In the genomic region with DNA sequence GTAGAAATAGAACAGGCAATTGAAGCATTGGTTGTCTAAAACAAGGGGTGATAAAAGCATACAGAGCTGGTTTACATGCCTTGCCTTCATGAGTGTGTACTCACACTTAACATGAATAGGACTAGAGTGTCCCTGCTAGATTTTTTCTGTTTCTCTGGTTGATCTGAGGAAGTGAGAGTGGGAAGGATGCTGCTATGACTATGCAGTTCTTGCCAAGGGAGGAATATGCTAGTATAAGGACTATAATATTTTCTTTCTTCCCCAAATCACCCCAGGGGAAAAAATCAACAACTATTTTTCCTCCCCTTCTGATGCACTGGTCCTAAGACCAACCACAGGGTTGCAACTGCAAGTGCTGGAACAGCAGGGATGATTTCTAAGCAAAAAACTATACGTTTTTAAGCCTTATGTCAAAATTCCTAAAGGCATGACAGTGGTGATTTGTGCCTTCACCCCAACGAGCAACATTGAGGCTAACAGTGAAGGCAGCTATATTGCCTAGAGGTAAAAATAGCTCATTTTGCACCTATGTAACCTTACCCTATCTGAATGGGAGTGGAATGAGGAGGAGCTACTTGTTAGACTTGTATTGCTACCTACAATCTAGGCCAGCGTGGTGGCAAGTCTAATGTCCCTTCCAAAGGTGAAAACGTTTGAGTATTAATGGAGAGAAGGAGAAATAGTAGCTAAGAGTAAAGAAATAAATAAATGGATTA, we compare ENCODE assay signal across 9 cellular contexts. TPM values are rescaled to one million over a fixed set of nuclear protein-coding genes. Genes with fewer than 3 reads are reported as not detected.
A peak's percentile ranks its signal among the peaks of the same experiment; 100 is the strongest.
DNase-seq lines count a peak whose midpoint lies in the region; ATAC-seq, FAIRE-seq and TF ChIP-seq lines count a peak whose summit lies in the region.
"Had no signal": no experiment of that assay in that cellular context is flagged by ENCODE, and none has a peak within 500 bp of the region (broad histone marks: within the 10 kb centered on the region; RNA-seq: fewer than 3 reads in every experiment).

No MANE protein-coding gene starts in this region.

- no peak overlapping the region for H3K9ac ChIP-seq in HepG2 (ENCODE audit: insufficient read depth, low read depth, low read length)

- TF ChIP-seq EP300 in HepG2 (IDR thresholded peaks at IDR 0.05; ENCODE audit: low read depth in 2 of 2, low read length in 2 of 2) = no peak
- no peak for TF ChIP-seq EP300 in HepG2 (CRISPR knock-in tag; IDR thresholded peaks at IDR 0.05; ENCODE audit: borderline replicate concordance)

- 5% methylated on average over 4 of the region's 4 CpGs for WGBS in HepG2 (ENCODE audit: low lambda C conversion rate)
- WGBS in adrenal gland, 4 donors = 42 to 59% (median 51%) methylated on average over 4 of the region's 4 CpGs

- CTCF ChIA-PET in HepG2 (lab: Yijun Ruan, JAX; ENCODE audit: low intra/inter-chr PET ratio, low total read pairs) = no interaction called here

- H3K36me3 ChIP-seq in HepG2 (replicated peaks in 1 of 2; ENCODE audit: control insufficient read depth in 1 of 2, insufficient read depth in 2 of 2, low read length in 2 of 2) (no peaks in the 10 kb centered on the region), adrenal gland (replicated peaks in 1 of 2) (no peaks in the 10 kb centered on the region)

- ATAC-seq in GM18519 (IDR thresholded peaks at IDR 0.05; ENCODE audit: low FRiP score, unreplicated experiment) (peak; percentile 66), HG02759 (IDR thresholded peaks at IDR 0.05; ENCODE audit: unreplicated experiment) (peak; percentile 89), HepG2 (peak; percentile 59)
- ATAC-seq: left colon had no signal

- no TSS peak for BruUV-seq in HepG2 (replicated peaks; lab: Mats Ljungman, UMichigan)

- no peak overlapping the region for H3K27ac ChIP-seq in HepG2 (ENCODE audit: extremely low read length, insufficient read depth, low read length)
- H3K27ac ChIP-seq in adrenal gland = no peak overlapping the region

- no peaks in the 10 kb centered on the region for H4K20me1 ChIP-seq in HepG2 (ENCODE audit: insufficient read depth, low read length)

- no peak overlapping the region for H2AFZ ChIP-seq in HepG2 (ENCODE audit: low read length)

- intact Hi-C loops in HepG2 (cut with micrococcal nuclease; ENCODE audit: unreplicated experiment) (no loop called here), adrenal gland (cut with DNase I) (no loop called here)

- no peaks in the 10 kb centered on the region for H3K9me3 ChIP-seq in HepG2 (ENCODE audit: low read length)
- no peaks in the 10 kb centered on the region for H3K9me3 ChIP-seq in adrenal gland (replicated peaks in 1 of 3)

- DNase-seq in NCI-H345 (lab: John Stamatoyannopoulos, UW) (peak; percentile 20), HepG2 (ENCODE audit: low spot score) (no peak), NCI-H1417 treated with DMSO at 0.1 percent for 48 hours (lab: John Stamatoyannopoulos, UW) (no peak), superior temporal gyrus (ENCODE audit: extremely low spot score) (no peak), adrenal gland (no peak)
- DNase-seq in stimulated activated naive CD4-positive, alpha-beta T cell (lab: John Stamatoyannopoulos, UW) = no peak
- DNase-seq: left colon had no signal

- TF ChIP-seq CTCF in HepG2 (CRISPR knock-in tag; IDR thresholded peaks at IDR 0.05) = no peak
- no peak for TF ChIP-seq CTCF in adrenal gland (IDR thresholded peaks at IDR 0.05)

- no peaks in the 10 kb centered on the region for H3K79me2 ChIP-seq in HepG2 (ENCODE audit: insufficient read depth, low read length)

- FAIRE-seq in HepG2 (lab: Jason Lieb, UNC) = no peak

- no peak for TF ChIP-seq RAD21 in HepG2 (CRISPR knock-in tag; IDR thresholded peaks at IDR 0.05)

- TF ChIP-seq POLR2A in HepG2 (IDR thresholded peaks at IDR 0.05; ENCODE audit: insufficient read depth in 1 of 2, low read depth in 2 of 2, low read length in 2 of 2) (no peak), adrenal gland (IDR thresholded peaks at IDR 0.05) (no peak)

- POLR2A ChIA-PET in HepG2 (lab: Yijun Ruan, JAX) = no interaction called here

- in situ Hi-C loops in HepG2 (cut with HindIII; ENCODE audit: extremely low pct_ligation_motif_present, low pct_unique_long_range_greater_than_20kb) = no loop called here

- H3K4me3 ChIP-seq in HepG2 (replicated peaks in 1 of 3; ENCODE audit: insufficient read depth in 1 of 3, low read depth in 2 of 3, low read length in 3 of 3) (no peak overlapping the region), adrenal gland (no peak overlapping the region)

- H3K4me1 ChIP-seq in HepG2 (ENCODE audit: insufficient read depth, low read length) (no peaks in the 10 kb centered on the region), adrenal gland (replicated peaks in 1 of 2) (no peaks in the 10 kb centered on the region)

- H3K27me3 ChIP-seq in HepG2 (ENCODE audit: control insufficient read depth in 1 of 2, insufficient read depth in 2 of 2, low read length in 2 of 2) = no peaks in the 10 kb centered on the region
- H3K27me3 ChIP-seq in adrenal gland = no peaks in the 10 kb centered on the region

- no peak overlapping the region for H3K4me2 ChIP-seq in HepG2 (ENCODE audit: low read depth, low read length)

TF ChIP-seq in HepG2, 621 proteins besides CTCF, POLR2A, EP300 and RAD21:
- TF ChIP-seq RFX5 (IDR thresholded peaks at IDR 0.05; ENCODE audit: low read depth, low read length) (no peak), ARID3A (IDR thresholded peaks at IDR 0.05; ENCODE audit: low read depth, low read length) (no peak)

RNA-seq across cellular contexts. Expression of gene USP8, which starts 33.5 kb away (rescaled TPM):
- total RNA-seq in HepG2 (2016; rRNA removed; fragmentation: Illumina TruSeq; extraction: Trizol) (50.7 and 81.7 TPM in 2 replicates), adrenal gland (10 to 100 TPM; 34.4 to 81.6 (median 61.0) TPM)
- 11.2 and 14.5 TPM in 2 replicates for total RNA-seq in HepG2 (2016; cell fraction: cytosol; rRNA removed; fragmentation: Illumina TruSeq; extraction: Trizol; ENCODE audit: low read depth)
- total RNA-seq in HepG2 (2016; cell fraction: insoluble cytoplasmic fraction; rRNA removed; fragmentation: Illumina TruSeq; extraction: Trizol) = 48.7 and 82.0 TPM in 2 replicates
- total RNA-seq in HepG2 (2016; cell fraction: membrane; rRNA removed; fragmentation: Illumina TruSeq; extraction: Trizol) = 30.7 and 31.0 TPM in 2 replicates
- 44.8 and 46.9 TPM in 2 replicates for total RNA-seq in HepG2 (2016; cell fraction: nucleus; rRNA removed; fragmentation: Illumina TruSeq; extraction: Trizol)
- polyA plus RNA-seq in HepG2 (2011; rRNA removed) (26.3 and 36.4 TPM in 2 replicates), adrenal gland (10 to 100 TPM; 15.4 to 78.4 (median 16.5) TPM)
- 15.1 and 21.9 TPM in 2 replicates for polyA plus RNA-seq in HepG2 (2011; cell fraction: cytosol; rRNA removed)
- polyA plus RNA-seq in HepG2 (2011; cell fraction: nucleus; rRNA removed) = 14.4 and 15.6 TPM in 2 replicates
- 26.8 and 30.6 TPM in 2 replicates for polyA plus RNA-seq in HepG2 (2012)
- polyA plus RNA-seq in HepG2 (2016; cell fraction: cytosol; fragmentation: Illumina TruSeq; extraction: Trizol; ENCODE audit: low read depth) = 3.1 and 4.0 TPM in 2 replicates
- polyA plus RNA-seq in HepG2 (2016; cell fraction: insoluble cytoplasmic fraction; fragmentation: Illumina TruSeq; extraction: Trizol; ENCODE audit: low read depth) = 52.2 and 54.4 TPM in 2 replicates
- polyA plus RNA-seq in HepG2 (2016; cell fraction: membrane; fragmentation: Illumina TruSeq; extraction: Trizol; ENCODE audit: low read depth) = 10.5 and 10.8 TPM in 2 replicates
- polyA plus RNA-seq in HepG2 (2016; cell fraction: nucleus; fragmentation: Illumina TruSeq; extraction: Trizol; ENCODE audit: insufficient read depth, low read depth) = 36.0 and 40.8 TPM in 2 replicates
- polyA minus RNA-seq in HepG2 (2011; rRNA and poly(A)+ RNA removed; ENCODE audit: low replicate concordance) = 68.4 and 120 TPM in 2 replicates
- polyA minus RNA-seq in HepG2 (2011; cell fraction: cytosol; rRNA and poly(A)+ RNA removed) = 30.4 and 31.0 TPM in 2 replicates
- polyA minus RNA-seq in HepG2 (2011; cell fraction: nucleus; rRNA and poly(A)+ RNA removed) = 80.5 and 86.0 TPM in 2 replicates

RNA-seq across cellular contexts. Expression of gene GABPB1, which starts 35.7 kb away (rescaled TPM):
- total RNA-seq in HepG2 (2016; rRNA removed; fragmentation: Illumina TruSeq; extraction: Trizol) (39.5 and 50.8 TPM in 2 replicates), adrenal gland (10 to 100 TPM; 12.6 to 23.0 (median 14.7) TPM)
- total RNA-seq in HepG2 (2016; cell fraction: cytosol; rRNA removed; fragmentation: Illumina TruSeq; extraction: Trizol; ENCODE audit: low read depth) = 20.3 and 21.4 TPM in 2 replicates
- total RNA-seq in HepG2 (2016; cell fraction: insoluble cytoplasmic fraction; rRNA removed; fragmentation: Illumina TruSeq; extraction: Trizol) = 39.6 and 53.8 TPM in 2 replicates
- 21.1 and 26.8 TPM in 2 replicates for total RNA-seq in HepG2 (2016; cell fraction: membrane; rRNA removed; fragmentation: Illumina TruSeq; extraction: Trizol)
- 26.7 and 32.6 TPM in 2 replicates for total RNA-seq in HepG2 (2016; cell fraction: nucleus; rRNA removed; fragmentation: Illumina TruSeq; extraction: Trizol)
- polyA plus RNA-seq in HepG2 (2011; rRNA removed) (17.3 and 17.5 TPM in 2 replicates), adrenal gland (10 to 100 TPM in 1 of 3 donors, 1 to 10 TPM in 2; 3.7 to 23.4 (median 7.2) TPM)
- polyA plus RNA-seq in HepG2 (2011; cell fraction: cytosol; rRNA removed) = 14.7 and 16.5 TPM in 2 replicates
- polyA plus RNA-seq in HepG2 (2011; cell fraction: nucleus; rRNA removed) = 13.3 and 13.7 TPM in 2 replicates
- 16.1 and 16.5 TPM in 2 replicates for polyA plus RNA-seq in HepG2 (2012)
- 4.0 and 4.5 TPM in 2 replicates for polyA plus RNA-seq in HepG2 (2016; cell fraction: cytosol; fragmentation: Illumina TruSeq; extraction: Trizol; ENCODE audit: low read depth)
- polyA plus RNA-seq in HepG2 (2016; cell fraction: insoluble cytoplasmic fraction; fragmentation: Illumina TruSeq; extraction: Trizol; ENCODE audit: low read depth) = 41.6 and 42.3 TPM in 2 replicates
- 7.4 and 10.3 TPM in 2 replicates for polyA plus RNA-seq in HepG2 (2016; cell fraction: membrane; fragmentation: Illumina TruSeq; extraction: Trizol; ENCODE audit: low read depth)
- polyA plus RNA-seq in HepG2 (2016; cell fraction: nucleus; fragmentation: Illumina TruSeq; extraction: Trizol; ENCODE audit: insufficient read depth, low read depth) = 29.3 and 31.2 TPM in 2 replicates
- 18.7 and 35.6 TPM in 2 replicates for polyA minus RNA-seq in HepG2 (2011; rRNA and poly(A)+ RNA removed; ENCODE audit: low replicate concordance)
- 16.2 and 16.9 TPM in 2 replicates for polyA minus RNA-seq in HepG2 (2011; cell fraction: cytosol; rRNA and poly(A)+ RNA removed)
- polyA minus RNA-seq in HepG2 (2011; cell fraction: nucleus; rRNA and poly(A)+ RNA removed) = 26.9 and 28.7 TPM in 2 replicates
